Comparison of ENCODE assay signal across 13 cellular contexts in genomic region chr6:110399219-110400071, GRCh38. TPM values are rescaled to one million over a fixed set of nuclear protein-coding genes. Genes with fewer than 3 reads are reported as not detected.
DNase-seq lines count a peak whose midpoint lies in the region; ATAC-seq and TF ChIP-seq lines count a peak whose summit lies in the region.
"Had no signal": no experiment of that assay in that cellular context is flagged by ENCODE, and none has a peak within 500 bp of the region (broad histone marks: within the 10 kb centered on the region; RNA-seq: fewer than 3 reads in every experiment).

No MANE protein-coding gene starts in this region.

- H3K36me3 ChIP-seq in rectal smooth muscle tissue (ENCODE audit: control insufficient read depth, insufficient read depth, low read length) (no peaks in the 10 kb centered on the region), WERI-Rb-1 (no peaks in the 10 kb centered on the region)

- H3K27ac Mint-ChIP-seq in T-cell: no peak overlapping the region
- H3K27ac Mint-ChIP-seq: T-helper 1 cell treated with Interleukin-12 subunit alpha and Interleukin-12 subunit beta and Interleukin-4 antibody, amounts not matched to agents 30 μg/mL and 1 μg/mL, for 36 hours had no signal

- H3K27me3 ChIP-seq in rectal smooth muscle tissue (ENCODE audit: control insufficient read depth, insufficient read depth, low read length) (no peaks in the 10 kb centered on the region), WERI-Rb-1 (ENCODE audit: insufficient read depth, low read depth, severe bottlenecking) (no peaks in the 10 kb centered on the region)

- peak in 1 of 4 experiments; percentile 40 for ATAC-seq in T-cell (replicated peaks in 1 of 4)

- peak overlapping the region; percentile 61 for H3K4me3 ChIP-seq in rectal smooth muscle tissue (ENCODE audit: low read length)
- H3K4me3 ChIP-seq in WERI-Rb-1 (ENCODE audit: low read depth, low read length): no peak overlapping the region

- CTCF ChIA-PET in T-cell (lab: Charles Lee): no interaction called here

- H3K27me3 Mint-ChIP-seq in T-cell: peaks cover 3 to 6% of the 10 kb centered on the region in 2 donors

- no peak overlapping the region for H3K27ac ChIP-seq in rectal smooth muscle tissue (ENCODE audit: low read depth, low read length)
- H3K27ac ChIP-seq in WERI-Rb-1: no peak overlapping the region

- H3K4me1 ChIP-seq in rectal smooth muscle tissue (ENCODE audit: control insufficient read depth, insufficient read depth, low read length): no peaks in the 10 kb centered on the region
- H3K4me1 ChIP-seq: Caco-2 had no signal

- H3K4me1 Mint-ChIP-seq in T-cell: no peaks in the 10 kb centered on the region

- peak; percentile 20 for DNase-seq in AG08395 (ENCODE audit: low spot score)
- DNase-seq in T-cell: no peak
- DNase-seq in foreskin melanocyte: peak; percentile 9
- no peak for DNase-seq in cerebellar cortex (ENCODE audit: low spot score)
- DNase-seq in WERI-Rb-1: no peak
- no peak for DNase-seq in NCI-H1417 treated with DMSO at 0.1 percent for 48 hours (lab: John Stamatoyannopoulos, UW)
- no peak for DNase-seq in ureter (ENCODE audit: low spot score)
- DNase-seq: activated T-cell treated with anti-CD3 and anti-CD28 coated beads, Interleukin-2, amount 50 U/mL, for 48 hours; Caco-2; erythroblast; NCI-H524 treated with DMSO at 0.1 percent for 48 hours had no signal

- no peak for TF ChIP-seq CTCF in WERI-Rb-1 (IDR thresholded peaks at IDR 0.05; ENCODE audit: low read depth, low read length)

- no peaks in the 10 kb centered on the region for H3K9me3 ChIP-seq in WERI-Rb-1 (ENCODE audit: severe bottlenecking)
- H3K9me3 ChIP-seq: Caco-2 had no signal

- H3K36me3 Mint-ChIP-seq in T-cell: no peaks in the 10 kb centered on the region

- H3K4me3 Mint-ChIP-seq in T-cell: peak overlapping the region in 2 of 3 donors; percentile 53 to 59
- H3K4me3 Mint-ChIP-seq: T-helper 1 cell treated with Interleukin-12 subunit alpha and Interleukin-12 subunit beta and Interleukin-4 antibody, amounts not matched to agents 30 μg/mL and 1 μg/mL, for 36 hours had no signal

- H3K9ac ChIP-seq in rectal smooth muscle tissue (ENCODE audit: low read length): no peak overlapping the region

- POLR2A ChIA-PET in T-cell (lab: Charles Lee): no interaction called here

- H3K9me3 Mint-ChIP-seq in T-cell: no peaks in the 10 kb centered on the region
- H3K9me3 Mint-ChIP-seq: T-helper 1 cell treated with Interleukin-12 subunit alpha and Interleukin-12 subunit beta and Interleukin-4 antibody, amounts not matched to agents 30 μg/mL and 1 μg/mL, for 36 hours had no signal

RNA-seq across cellular contexts. Expression of gene DDO, which starts 15.9 kb away (rescaled TPM):
- total RNA-seq in T-cell (not detected), ureter (0.42 TPM)
- total RNA-seq: Caco-2 had no signal

RNA-seq across cellular contexts. Expression of gene METTL24, which starts 41.3 kb away (rescaled TPM):
- total RNA-seq in T-cell: under 1 TPM in 3 of 5 donors, not detected in 2; 0.30 to 0.47 (median 0.33) TPM
- total RNA-seq in ureter: 8.1 TPM
- total RNA-seq: Caco-2 had no signal

Comparison
In these comparisons a context has a peak if more than half of its experiments do, and no peak if none do; other contexts are left out.
1. DNase-seq: peak in AG08395 (single experiment) and foreskin melanocyte (single experiment); none in T-cell (0 of 34), cerebellar cortex (single experiment), WERI-Rb-1 (single experiment), NCI-H1417 treated with DMSO at 0.1 percent for 48 hours (single experiment) and ureter (single experiment).